In the genomic region with DNA sequence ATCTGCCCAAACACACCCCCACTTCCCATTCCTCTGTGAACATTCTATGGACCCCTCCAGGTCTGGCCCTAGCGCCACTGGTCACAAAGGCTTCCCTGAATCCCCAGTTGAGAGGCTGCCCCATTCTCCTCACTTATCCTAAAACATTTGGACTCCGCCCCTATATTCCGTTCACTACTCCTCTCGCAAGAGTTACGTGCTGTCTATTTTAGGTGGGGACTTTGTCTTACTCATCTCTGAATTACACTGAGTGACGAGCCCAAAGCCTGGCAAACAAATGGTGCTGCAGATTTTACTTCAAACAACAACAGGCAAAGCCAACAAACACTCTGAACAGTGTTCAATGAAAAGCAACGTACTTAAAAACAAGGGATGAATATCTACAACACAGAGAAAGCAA, we compare ENCODE assay signal across 29 cellular contexts.
"Had no signal": no experiment of that assay in that cellular context is flagged by ENCODE, and none has a peak within 500 bp of the region (broad histone marks: within the 10 kb centered on the region; RNA-seq: fewer than 3 reads in every experiment).

No MANE protein-coding gene starts in this region.

- H3K4me1 ChIP-seq: adrenal gland, foreskin keratinocyte had no signal

- H3K9me3 ChIP-seq: adrenal gland, body of pancreas, gastrocnemius medialis had no signal

- H3K9me3 Mint-ChIP-seq: activated CD4-positive, alpha-beta memory T cell treated with anti-CD3 and anti-CD28 coated beads for 36 hours; activated CD4-positive, alpha-beta T cell treated with anti-CD3 and anti-CD28 coated beads, Interleukin-2, amount 10 ng/mL, durations not matched to agents 24 days and 14 days; activated naive CD4-positive, alpha-beta T cell treated with anti-CD3 and anti-CD28 coated beads for 36 hours; activated naive CD4-positive, alpha-beta T cell treated with anti-CD3 and anti-CD28 coated beads, Interleukin-2, amount 50 U/mL, for 24 hours; activated naive CD8-positive, alpha-beta T cell treated with anti-CD3 and anti-CD28 coated beads for 36 hours; activated naive CD8-positive, alpha-beta T cell treated with anti-CD3 and anti-CD28 coated beads, Interleukin-2, amount 50 U/mL, for 24 hours; activated T-helper 1 cell treated with anti-CD3 and anti-CD28 coated beads, Interleukin-12 subunit alpha, Interleukin-12 subunit beta, Interleukin-2, Interleukin-4 antibody, amounts not matched to agents 30 ng/mL and 10 ng/mL and 1 ng/mL, durations not matched to agents 14 hours and 24 hours and 36 hours; activated T-helper 2 cell treated with anti-CD3 and anti-CD28 coated beads, Interferon-gamma antibody, Interleukin-2, Interleukin-4, amounts not matched to agents 10 μg/mL and 5 μg/mL and 100 μg/mL, durations not matched to agents 14 hours and 24 hours and 36 hours; endodermal cell; T-helper 2 cell treated with Interferon-gamma antibody and Interleukin-4, amounts not matched to agents 5 μg/mL and 100 μg/mL, for 36 hours had no signal

- H3K36me3 Mint-ChIP-seq: activated CD4-positive, alpha-beta memory T cell treated with anti-CD3 and anti-CD28 coated beads for 36 hours; activated CD8-positive, alpha-beta memory T cell treated with anti-CD3 and anti-CD28 coated beads, Interleukin-2, amount 10 ng/mL, durations not matched to agents 7 days and 5 days; activated naive CD4-positive, alpha-beta T cell treated with anti-CD3 and anti-CD28 coated beads, Interleukin-2, amount 50 U/mL, for 24 hours; activated naive CD8-positive, alpha-beta T cell treated with anti-CD3 and anti-CD28 coated beads for 36 hours had no signal

- H3K4me1 Mint-ChIP-seq: activated CD4-positive, alpha-beta T cell treated with anti-CD3 and anti-CD28 coated beads for 36 hours; activated CD8-positive, alpha-beta memory T cell treated with anti-CD3 and anti-CD28 coated beads, Interleukin-2, amount 10 ng/mL, durations not matched to agents 7 days and 5 days; activated naive CD4-positive, alpha-beta T cell treated with anti-CD3 and anti-CD28 coated beads, Interleukin-2, amount 50 U/mL, for 24 hours; activated naive CD8-positive, alpha-beta T cell treated with anti-CD3 and anti-CD28 coated beads, Interleukin-2, amount 50 U/mL, for 24 hours had no signal

- ATAC-seq: activated CD4-positive, alpha-beta T cell treated with anti-CD3 and anti-CD28 coated beads for 36 hours; activated CD8-positive, alpha-beta memory T cell treated with anti-CD3 and anti-CD28 coated beads, Interleukin-2, amount 10 ng/mL, durations not matched to agents 7 days and 5 days; activated CD8-positive, alpha-beta T cell treated with anti-CD3 and anti-CD28 coated beads, Interleukin-2, amount 10 ng/mL, durations not matched to agents 7 days and 5 days; activated naive CD8-positive, alpha-beta T cell treated with anti-CD3 and anti-CD28 coated beads, Interleukin-2, amount 50 U/mL, for 24 hours; body of pancreas; esophagus mucosa; foreskin keratinocyte; gastrocnemius medialis; T-helper 17 cell had no signal

- H3K36me3 ChIP-seq: adrenal gland, gastrocnemius medialis had no signal

- H3K4me3 Mint-ChIP-seq: activated CD4-positive, alpha-beta memory T cell treated with anti-CD3 and anti-CD28 coated beads for 36 hours; activated CD4-positive, alpha-beta T cell treated with anti-CD3 and anti-CD28 coated beads for 36 hours; activated CD4-positive, alpha-beta T cell treated with anti-CD3 and anti-CD28 coated beads, Interleukin-2, amount 10 ng/mL, durations not matched to agents 24 days and 14 days; activated CD8-positive, alpha-beta memory T cell treated with anti-CD3 and anti-CD28 coated beads, Interleukin-2, amount 10 ng/mL, durations not matched to agents 7 days and 5 days; activated CD8-positive, alpha-beta T cell treated with anti-CD3 and anti-CD28 coated beads, Interleukin-2, amount 10 ng/mL, durations not matched to agents 7 days and 5 days; activated naive CD4-positive, alpha-beta T cell treated with anti-CD3 and anti-CD28 coated beads for 36 hours; activated naive CD4-positive, alpha-beta T cell treated with anti-CD3 and anti-CD28 coated beads, Interleukin-2, amount 50 U/mL, for 24 hours; activated naive CD8-positive, alpha-beta T cell treated with anti-CD3 and anti-CD28 coated beads for 36 hours; activated naive CD8-positive, alpha-beta T cell treated with anti-CD3 and anti-CD28 coated beads, Interleukin-2, amount 50 U/mL, for 24 hours; activated T-helper 1 cell treated with anti-CD3 and anti-CD28 coated beads, Interleukin-12 subunit alpha, Interleukin-12 subunit beta, Interleukin-2, Interleukin-4 antibody, amounts not matched to agents 30 ng/mL and 10 ng/mL and 1 ng/mL, durations not matched to agents 14 hours and 24 hours and 36 hours; endodermal cell; T-helper 17 cell; T-helper 2 cell treated with Interferon-gamma antibody and Interleukin-4, amounts not matched to agents 5 μg/mL and 100 μg/mL, for 36 hours had no signal

- H3K4me3 ChIP-seq: adrenal gland, body of pancreas, gastrocnemius medialis had no signal

- DNase-seq: activated CD4-positive, alpha-beta memory T cell treated with anti-CD3 and anti-CD28 coated beads for 36 hours; activated CD4-positive, alpha-beta T cell treated with anti-CD3 and anti-CD28 coated beads for 36 hours; activated CD4-positive, alpha-beta T cell treated with anti-CD3 and anti-CD28 coated beads, Interleukin-2, amount 10 ng/mL, durations not matched to agents 24 days and 14 days; activated CD4-positive, CD25-positive, alpha-beta regulatory T cell; activated CD4-positive, CD25-positive, alpha-beta regulatory T cell treated with anti-CD3 and anti-CD28 coated beads, Interleukin-2, amount 50 U/mL, for 72 hours; activated CD8-positive, alpha-beta memory T cell treated with anti-CD3 and anti-CD28 coated beads, Interleukin-2, amount 10 ng/mL, durations not matched to agents 7 days and 5 days; activated CD8-positive, alpha-beta memory T cell treated with anti-CD3 and anti-CD28 coated beads, Interleukin-2, amount 50 U/mL, for 4 hours; activated CD8-positive, alpha-beta T cell treated with anti-CD3 and anti-CD28 coated beads, Interleukin-2, amount 10 ng/mL, durations not matched to agents 7 days and 5 days; activated naive CD4-positive, alpha-beta T cell treated with anti-CD3 and anti-CD28 coated beads for 36 hours; activated naive CD8-positive, alpha-beta T cell treated with anti-CD3 and anti-CD28 coated beads for 36 hours; activated naive CD8-positive, alpha-beta T cell treated with anti-CD3 and anti-CD28 coated beads, Interleukin-2, amount 50 U/mL, for 24 hours; activated T-cell treated with anti-CD3 and anti-CD28 coated beads, Interleukin-2, amount 50 U/mL, for 1 hour; activated T-cell treated with anti-CD3 and anti-CD28 coated beads, Interleukin-2, amount 50 U/mL, for 48 hours; adrenal gland; amygdala; body of pancreas; caudate nucleus; effector memory CD4-positive, alpha-beta T cell; foreskin keratinocyte; gastrocnemius medialis; T-helper 1 cell; T-helper 17 cell; T1000 had no signal

- H3K27me3 ChIP-seq: adrenal gland, body of pancreas, foreskin keratinocyte, gastrocnemius medialis had no signal

- H3K27ac Mint-ChIP-seq: activated CD4-positive, alpha-beta memory T cell treated with anti-CD3 and anti-CD28 coated beads for 36 hours; activated CD4-positive, alpha-beta T cell treated with anti-CD3 and anti-CD28 coated beads for 36 hours; activated CD4-positive, alpha-beta T cell treated with anti-CD3 and anti-CD28 coated beads, Interleukin-2, amount 10 ng/mL, durations not matched to agents 24 days and 14 days; activated CD8-positive, alpha-beta memory T cell treated with anti-CD3 and anti-CD28 coated beads, Interleukin-2, amount 10 ng/mL, durations not matched to agents 7 days and 5 days; activated CD8-positive, alpha-beta T cell treated with anti-CD3 and anti-CD28 coated beads, Interleukin-2, amount 10 ng/mL, durations not matched to agents 7 days and 5 days; activated naive CD4-positive, alpha-beta T cell treated with anti-CD3 and anti-CD28 coated beads for 36 hours; activated naive CD4-positive, alpha-beta T cell treated with anti-CD3 and anti-CD28 coated beads, Interleukin-2, amount 50 U/mL, for 24 hours; activated naive CD8-positive, alpha-beta T cell treated with anti-CD3 and anti-CD28 coated beads for 36 hours; activated naive CD8-positive, alpha-beta T cell treated with anti-CD3 and anti-CD28 coated beads, Interleukin-2, amount 50 U/mL, for 24 hours; activated T-helper 1 cell treated with anti-CD3 and anti-CD28 coated beads, Interleukin-12 subunit alpha, Interleukin-12 subunit beta, Interleukin-2, Interleukin-4 antibody, amounts not matched to agents 30 ng/mL and 10 ng/mL and 1 ng/mL, durations not matched to agents 14 hours and 24 hours and 36 hours; activated T-helper 2 cell treated with anti-CD3 and anti-CD28 coated beads, Interferon-gamma antibody, Interleukin-2, Interleukin-4, amounts not matched to agents 10 μg/mL and 5 μg/mL and 100 μg/mL, durations not matched to agents 14 hours and 24 hours and 36 hours; endodermal cell; T-helper 17 cell; T-helper 2 cell treated with Interferon-gamma antibody and Interleukin-4, amounts not matched to agents 5 μg/mL and 100 μg/mL, for 36 hours had no signal

- H3K27ac ChIP-seq: adrenal gland, body of pancreas, foreskin keratinocyte had no signal
